15 cellular contexts compared by ENCODE assay signal in the genomic region with DNA sequence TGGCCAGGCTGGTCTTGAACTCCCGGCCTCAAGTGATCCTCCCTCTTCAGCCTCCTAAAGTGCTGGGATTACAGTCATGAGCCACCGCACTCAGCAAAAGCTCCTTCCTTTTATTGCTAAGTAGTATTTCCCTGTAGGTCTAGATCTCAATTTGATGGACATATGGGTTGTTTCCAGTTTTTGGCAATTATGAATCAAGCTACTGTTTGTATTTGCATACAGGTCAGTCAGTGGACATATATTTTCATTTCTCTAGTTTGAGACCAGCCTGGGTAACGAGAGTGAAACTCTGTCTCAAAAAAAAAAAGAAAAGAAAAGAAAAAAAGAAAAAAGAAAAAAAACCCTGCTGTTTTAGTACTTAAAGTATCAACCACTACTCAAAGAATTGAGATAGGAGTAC. TPM values are rescaled to one million over a fixed set of nuclear protein-coding genes. Genes with fewer than 3 reads are reported as not detected.
A peak's percentile ranks its signal among the peaks of the same experiment; 100 is the strongest.
DNase-seq lines count a peak whose midpoint lies in the region; ATAC-seq and TF ChIP-seq lines count a peak whose summit lies in the region.
"Had no signal": no experiment of that assay in that cellular context is flagged by ENCODE, and none has a peak within 500 bp of the region (broad histone marks: within the 10 kb centered on the region; RNA-seq: fewer than 3 reads in every experiment).

No MANE protein-coding gene starts in this region.

- TF ChIP-seq CTCF in WTC11 (IDR thresholded peaks at IDR 0.05) (no peak), natural killer cell (IDR thresholded peaks at IDR 0.05) (no peak)

- no peaks in the 10 kb centered on the region for H3K4me1 Mint-ChIP-seq in WTC11
- H3K4me1 Mint-ChIP-seq in natural killer cell, result no peaks in the 10 kb centered on the region
- H3K4me1 Mint-ChIP-seq: CD8-positive, alpha-beta memory T cell had no signal

- H3K79me2 ChIP-seq in mesendoderm (ENCODE audit: control insufficient read depth, insufficient read depth, low read length), result no peaks in the 10 kb centered on the region

- H2BK5ac ChIP-seq in mesendoderm (ENCODE audit: low read length), result no peak overlapping the region

- no peak overlapping the region for H4K5ac ChIP-seq in mesendoderm (ENCODE audit: low read length)

- no peaks in the 10 kb centered on the region for H3K27me3 Mint-ChIP-seq in WTC11 (ENCODE audit: low read depth)
- no peaks in the 10 kb centered on the region for H3K27me3 Mint-ChIP-seq in natural killer cell (ENCODE audit: low read depth in 2 of 2)
- H3K27me3 Mint-ChIP-seq: CD8-positive, alpha-beta memory T cell had no signal

- POLR2A ChIA-PET in WTC11 (lab: Charles Lee), result no interaction called here

- peak overlapping the region; percentile 33; the same call in 1 of the 2 replicates for H3K27ac Mint-ChIP-seq in WTC11
- H3K27ac Mint-ChIP-seq in natural killer cell, result no peak overlapping the region
- H3K27ac Mint-ChIP-seq: T-helper 2 cell treated with Interferon-gamma antibody and Interleukin-4, amounts not matched to agents 5 μg/mL and 100 μg/mL, for 36 hours had no signal

- no peak overlapping the region for H3K18ac ChIP-seq in mesendoderm (ENCODE audit: low read length)

- no peak overlapping the region for H2BK15ac ChIP-seq in mesendoderm (replicated peaks; ENCODE audit: low read depth)

- CTCF ChIA-PET in WTC11 (lab: Charles Lee), result interaction anchor here (0.7 to 1.5 kb wide), 2 partner anchors 89 to 138 kb away, joined by 3 to 9 read pairs; no protein-coding TSS in a partner anchor

- H3K4me2 ChIP-seq in mesendoderm (ENCODE audit: low read length), result no peak overlapping the region

- H3K36me3 Mint-ChIP-seq in WTC11 (peaks cover 17% of the 10 kb centered on the region), natural killer cell (no peaks in the 10 kb centered on the region)

- H2BK120ac ChIP-seq in mesendoderm (ENCODE audit: low read depth, low read length), result no peak overlapping the region

- no peak overlapping the region for H4K8ac ChIP-seq in mesendoderm (ENCODE audit: low read depth, low read length)

- ATAC-seq in GM18873 (IDR thresholded peaks at IDR 0.05; ENCODE audit: low FRiP score, unreplicated experiment), result peak; percentile 65
- peak; percentile 45 for ATAC-seq in HG03439 (IDR thresholded peaks at IDR 0.05; ENCODE audit: unreplicated experiment)
- ATAC-seq in WTC11, result no peak
- no peak for ATAC-seq in natural killer cell

- H3K4ac ChIP-seq in mesendoderm (ENCODE audit: low read depth, low read length), result no peak overlapping the region

- H3K36me3 ChIP-seq in mesendoderm (ENCODE audit: control insufficient read depth, insufficient read depth, low read length), result no peaks in the 10 kb centered on the region

- H3K27me3 ChIP-seq in mesendoderm (ENCODE audit: insufficient read depth, low read length, poor library complexity), result no peaks in the 10 kb centered on the region

- H3K56ac ChIP-seq in mesendoderm (ENCODE audit: low read length), result no peak overlapping the region

- no peak overlapping the region for H3K23ac ChIP-seq in mesendoderm (ENCODE audit: low read length)

- no peak overlapping the region for H3K4me3 ChIP-seq in mesendoderm (ENCODE audit: low read length)

- no peak overlapping the region for H3K9ac ChIP-seq in mesendoderm (ENCODE audit: low read length)

- H3K79me1 ChIP-seq in mesendoderm (ENCODE audit: low read length), result no peaks in the 10 kb centered on the region

- no peaks in the 10 kb centered on the region for H3K4me1 ChIP-seq in mesendoderm (ENCODE audit: control insufficient read depth, low read depth, low read length)

- no peak overlapping the region for H2AK5ac ChIP-seq in mesendoderm (ENCODE audit: low read length)

- intact Hi-C loops in natural killer cell (cut with micrococcal nuclease), result loop anchor here (1.0 kb wide), 1 partner anchor 111 kb away; no protein-coding TSS in a partner anchor

- H3K9me3 Mint-ChIP-seq in WTC11 (no peaks in the 10 kb centered on the region), natural killer cell (no peaks in the 10 kb centered on the region)
- H3K9me3 Mint-ChIP-seq: CD8-positive, alpha-beta memory T cell; T-helper 2 cell treated with Interferon-gamma antibody and Interleukin-4, amounts not matched to agents 5 μg/mL and 100 μg/mL, for 36 hours had no signal

- H3K27ac ChIP-seq in mesendoderm (ENCODE audit: low read depth, low read length), result no peak overlapping the region
- H3K27ac ChIP-seq in caudate nucleus (ENCODE audit: low read depth, low read length), result no peak overlapping the region

- H3K4me3 Mint-ChIP-seq in WTC11 (no peak overlapping the region), natural killer cell (no peak overlapping the region)
- H3K4me3 Mint-ChIP-seq: CD8-positive, alpha-beta memory T cell; T-helper 2 cell treated with Interferon-gamma antibody and Interleukin-4, amounts not matched to agents 5 μg/mL and 100 μg/mL, for 36 hours had no signal

- DNase-seq in WTC11 (ENCODE audit: low spot score), result no peak
- DNase-seq in mesendoderm, result no peak
- no peak for DNase-seq in caudate nucleus (lab: John Stamatoyannopoulos, UW)
- no peak for DNase-seq in natural killer cell
- DNase-seq in SKM-1 treated with dmso at 0.1 percent for 144 hours (lab: John Stamatoyannopoulos, UW; ENCODE audit: unreplicated experiment), result no peak
- DNase-seq: CD8-positive, alpha-beta memory T cell; NCI-H187 treated with DMSO at 0.1 percent for 48 hours; NCI-H446 treated with DMSO at 0.1 percent for 48 hours; NCI-H748 treated with DMSO at 0.1 percent for 48 hours; SIG-M5 had no signal

- no CpG with 5 or more reads among the region's 3 CpGs for WGBS in mesendoderm (ENCODE audit: extremely low coverage, insufficient coverage, low lambda C conversion rate)

TF ChIP-seq in WTC11, 78 proteins besides CTCF, POLR2A, EP300 and RAD21 (continues in another document):
- TF ChIP-seq JUN (CRISPR knock-in tag; IDR thresholded peaks at IDR 0.05) (no peak), EMX1 (CRISPR knock-in tag; IDR thresholded peaks at IDR 0.05) (no peak), ELF4 (CRISPR knock-in tag; IDR thresholded peaks at IDR 0.05; ENCODE audit: low read depth) (no peak)
- TF ChIP-seq, protein P1, sequence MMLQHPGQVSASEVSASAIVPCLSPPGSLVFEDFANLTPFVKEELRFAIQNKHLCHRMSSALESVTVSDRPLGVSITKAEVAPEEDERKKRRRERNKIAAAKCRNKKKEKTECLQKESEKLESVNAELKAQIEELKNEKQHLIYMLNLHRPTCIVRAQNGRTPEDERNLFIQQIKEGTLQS (CRISPR knock-in tag; conservative IDR thresholded peaks at IDR 0.05), result no peak
- TF ChIP-seq, protein P2, sequence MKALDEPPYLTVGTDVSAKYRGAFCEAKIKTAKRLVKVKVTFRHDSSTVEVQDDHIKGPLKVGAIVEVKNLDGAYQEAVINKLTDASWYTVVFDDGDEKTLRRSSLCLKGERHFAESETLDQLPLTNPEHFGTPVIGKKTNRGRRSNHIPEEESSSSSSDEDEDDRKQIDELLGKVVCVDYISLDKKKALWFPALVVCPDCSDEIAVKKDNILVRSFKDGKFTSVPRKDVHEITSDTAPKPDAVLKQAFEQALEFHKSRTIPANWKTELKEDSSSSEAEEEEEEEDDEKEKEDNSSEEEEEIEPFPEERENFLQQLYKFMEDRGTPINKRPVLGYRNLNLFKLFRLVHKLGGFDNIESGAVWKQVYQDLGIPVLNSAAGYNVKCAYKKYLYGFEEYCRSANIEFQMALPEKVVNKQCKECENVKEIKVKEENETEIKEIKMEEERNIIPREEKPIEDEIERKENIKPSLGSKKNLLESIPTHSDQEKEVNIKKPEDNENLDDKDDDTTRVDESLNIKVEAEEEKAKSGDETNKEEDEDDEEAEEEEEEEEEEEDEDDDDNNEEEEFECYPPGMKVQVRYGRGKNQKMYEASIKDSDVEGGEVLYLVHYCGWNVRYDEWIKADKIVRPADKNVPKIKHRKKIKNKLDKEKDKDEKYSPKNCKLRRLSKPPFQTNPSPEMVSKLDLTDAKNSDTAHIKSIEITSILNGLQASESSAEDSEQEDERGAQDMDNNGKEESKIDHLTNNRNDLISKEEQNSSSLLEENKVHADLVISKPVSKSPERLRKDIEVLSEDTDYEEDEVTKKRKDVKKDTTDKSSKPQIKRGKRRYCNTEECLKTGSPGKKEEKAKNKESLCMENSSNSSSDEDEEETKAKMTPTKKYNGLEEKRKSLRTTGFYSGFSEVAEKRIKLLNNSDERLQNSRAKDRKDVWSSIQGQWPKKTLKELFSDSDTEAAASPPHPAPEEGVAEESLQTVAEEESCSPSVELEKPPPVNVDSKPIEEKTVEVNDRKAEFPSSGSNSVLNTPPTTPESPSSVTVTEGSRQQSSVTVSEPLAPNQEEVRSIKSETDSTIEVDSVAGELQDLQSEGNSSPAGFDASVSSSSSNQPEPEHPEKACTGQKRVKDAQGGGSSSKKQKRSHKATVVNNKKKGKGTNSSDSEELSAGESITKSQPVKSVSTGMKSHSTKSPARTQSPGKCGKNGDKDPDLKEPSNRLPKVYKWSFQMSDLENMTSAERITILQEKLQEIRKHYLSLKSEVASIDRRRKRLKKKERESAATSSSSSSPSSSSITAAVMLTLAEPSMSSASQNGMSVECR (CRISPR knock-in tag; IDR thresholded peaks at IDR 0.05; ENCODE audit: borderline replicate concordance), result no peak
- TF ChIP-seq, protein P3, sequence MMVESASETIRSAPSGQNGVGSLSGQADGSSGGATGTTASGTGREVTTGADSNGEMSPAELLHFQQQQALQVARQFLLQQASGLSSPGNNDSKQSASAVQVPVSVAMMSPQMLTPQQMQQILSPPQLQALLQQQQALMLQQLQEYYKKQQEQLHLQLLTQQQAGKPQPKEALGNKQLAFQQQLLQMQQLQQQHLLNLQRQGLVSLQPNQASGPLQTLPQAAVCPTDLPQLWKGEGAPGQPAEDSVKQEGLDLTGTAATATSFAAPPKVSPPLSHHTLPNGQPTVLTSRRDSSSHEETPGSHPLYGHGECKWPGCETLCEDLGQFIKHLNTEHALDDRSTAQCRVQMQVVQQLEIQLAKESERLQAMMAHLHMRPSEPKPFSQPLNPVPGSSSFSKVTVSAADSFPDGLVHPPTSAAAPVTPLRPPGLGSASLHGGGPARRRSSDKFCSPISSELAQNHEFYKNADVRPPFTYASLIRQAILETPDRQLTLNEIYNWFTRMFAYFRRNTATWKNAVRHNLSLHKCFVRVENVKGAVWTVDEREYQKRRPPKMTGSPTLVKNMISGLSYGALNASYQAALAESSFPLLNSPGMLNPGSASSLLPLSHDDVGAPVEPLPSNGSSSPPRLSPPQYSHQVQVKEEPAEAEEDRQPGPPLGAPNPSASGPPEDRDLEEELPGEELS (CRISPR knock-in tag; IDR thresholded peaks at IDR 0.05), result no peak

RNA-seq across cellular contexts. Expression of a gene that starts 6.4 kb away (rescaled TPM):
- 27.5 to 34.4 TPM (median 30.1 TPM) in 3 replicates for total RNA-seq in WTC11 (2021)
- polyA plus RNA-seq in mesendoderm (2013, experiment 1 of 2), result 15.9 TPM
- polyA plus RNA-seq in mesendoderm (2013, experiment 2 of 2), result 15.6 TPM
- total RNA-seq in natural killer cell, result 10 to 100 TPM; 38.2 to 44.2 (median 39.5) TPM

RNA-seq across cellular contexts. Expression of a gene that starts 33.6 kb away (rescaled TPM):
- total RNA-seq in WTC11 (2021) (not detected in 3 replicates), natural killer cell (not detected)
- polyA plus RNA-seq in mesendoderm (2013, experiment 1 of 2), result not detected
- polyA plus RNA-seq in mesendoderm (2013, experiment 2 of 2), result not detected
- total RNA-seq: CD8-positive, alpha-beta memory T cell had no signal
- polyA plus RNA-seq: BJ, HepG2 had no signal

RNA-seq across cellular contexts. Expression of a gene that starts 43.6 kb away (rescaled TPM):
- total RNA-seq in WTC11 (2021) (22.2 to 25.9 TPM (median 24.7 TPM) in 3 replicates), natural killer cell (10 to 100 TPM; 39.1 to 55.0 (median 41.3) TPM)
- polyA plus RNA-seq in mesendoderm (2013, experiment 1 of 2), result 17.1 TPM
- 16.6 TPM for polyA plus RNA-seq in mesendoderm (2013, experiment 2 of 2)

Comparison
In these comparisons a context has a peak if more than half of its experiments do, and no peak if none do; other contexts are left out.
1. ATAC-seq: peak in GM18873 (single experiment) and HG03439 (single experiment); none in WTC11 (single experiment) and natural killer cell (0 of 3).